ENCODE assay signal across 18 cellular contexts in genomic region chr17:77526728-77527355, GRCh38.
DNase-seq lines count a peak whose midpoint lies in the region; ATAC-seq, FAIRE-seq and TF ChIP-seq lines count a peak whose summit lies in the region.
"Had no signal": no experiment of that assay in that cellular context is flagged by ENCODE, and none has a peak within 500 bp of the region (broad histone marks: within the 10 kb centered on the region; RNA-seq: fewer than 3 reads in every experiment).

No MANE protein-coding gene starts in this region.

- H3K27ac ChIP-seq in HepG2 (ENCODE audit: extremely low read length, insufficient read depth, low read length): no peak overlapping the region
- H3K27ac ChIP-seq in right lobe of liver: no peak overlapping the region
- H3K27ac ChIP-seq: sigmoid colon had no signal

- H3K36me3 Mint-ChIP-seq in endothelial cell (ENCODE audit: low read depth, unreplicated experiment) (peaks cover 15% of the 10 kb centered on the region), mesothelial cell of epicardium (no peaks in the 10 kb centered on the region)
- H3K36me3 Mint-ChIP-seq in activated CD4-positive, alpha-beta memory T cell treated with anti-CD3 and anti-CD28 coated beads for 36 hours: no peaks in the 10 kb centered on the region

- H3K9ac ChIP-seq in HepG2 (ENCODE audit: insufficient read depth, low read depth, low read length): no peak overlapping the region

- TF ChIP-seq EP300 in HepG2 (IDR thresholded peaks at IDR 0.05; ENCODE audit: low read depth in 2 of 2, low read length in 2 of 2) (no peak), HepG2 (CRISPR knock-in tag; IDR thresholded peaks at IDR 0.05; ENCODE audit: borderline replicate concordance) (no peak)

- POLR2A ChIA-PET in HepG2 (lab: Yijun Ruan, JAX): no interaction called here
- POLR2A ChIA-PET in activated CD4-positive, alpha-beta memory T cell treated with anti-CD3 and anti-CD28 coated beads for 36 hours (lab: Charles Lee): no interaction called here

- no peaks in the 10 kb centered on the region for H3K36me3 ChIP-seq in HepG2 (replicated peaks in 1 of 2; ENCODE audit: control insufficient read depth in 1 of 2, insufficient read depth in 2 of 2, low read length in 2 of 2)
- no peaks in the 10 kb centered on the region for H3K36me3 ChIP-seq in right lobe of liver
- H3K36me3 ChIP-seq: sigmoid colon had no signal

- no peaks in the 10 kb centered on the region for H4K20me1 ChIP-seq in HepG2 (ENCODE audit: insufficient read depth, low read length)

- ATAC-seq in HepG2 (no peak), right lobe of liver (no peak), left cardiac atrium (no peak)
- ATAC-seq: activated T-helper 17 cell treated with anti-CD3 and anti-CD28 coated beads, Interleukin-2, amount 50 U/mL, for 72 hours; Panc1; SK-N-SH treated with all-trans-retinoic acid at 6 μM for 48 hours had no signal

- TF ChIP-seq RAD21 in HepG2 (CRISPR knock-in tag; IDR thresholded peaks at IDR 0.05): no peak

- 55% methylated on average over 17 of the region's 17 CpGs for WGBS in HepG2 (ENCODE audit: low lambda C conversion rate)
- 79% methylated on average over 15 of the region's 17 CpGs for WGBS in right lobe of liver (ENCODE audit: insufficient coverage, low coverage, low lambda C conversion rate, missing lambda C conversion rate)

- H3K27ac Mint-ChIP-seq in endothelial cell (ENCODE audit: unreplicated experiment): no peak overlapping the region
- no peak overlapping the region for H3K27ac Mint-ChIP-seq in mesothelial cell of epicardium
- H3K27ac Mint-ChIP-seq in activated CD4-positive, alpha-beta memory T cell treated with anti-CD3 and anti-CD28 coated beads for 36 hours: no peak overlapping the region
- H3K27ac Mint-ChIP-seq: activated T-helper 17 cell treated with anti-CD3 and anti-CD28 coated beads, Interleukin-2, amount 50 U/mL, for 72 hours had no signal

- peaks cover 8 to 52% of the 10 kb centered on the region in 2 experiments; a peak in 4 of 5 replicates for H3K27me3 ChIP-seq in HepG2 (ENCODE audit: control insufficient read depth in 1 of 2, insufficient read depth in 2 of 2, low read length in 2 of 2)
- H3K27me3 ChIP-seq in right lobe of liver: no peaks in the 10 kb centered on the region

- H3K9me3 Mint-ChIP-seq in endothelial cell (ENCODE audit: unreplicated experiment): no peaks in the 10 kb centered on the region
- no peaks in the 10 kb centered on the region for H3K9me3 Mint-ChIP-seq in mesothelial cell of epicardium
- H3K9me3 Mint-ChIP-seq in activated CD4-positive, alpha-beta memory T cell treated with anti-CD3 and anti-CD28 coated beads for 36 hours: no peaks in the 10 kb centered on the region
- H3K9me3 Mint-ChIP-seq: activated T-helper 17 cell treated with anti-CD3 and anti-CD28 coated beads, Interleukin-2, amount 50 U/mL, for 72 hours had no signal

- FAIRE-seq in HepG2 (lab: Jason Lieb, UNC): no peak

- DNase-seq in HepG2 (ENCODE audit: low spot score) (no peak), right lobe of liver (no peak), NCI-H82 (lab: John Stamatoyannopoulos, UW) (peak; percentile 88), islet precursor cell (peak; percentile 22), endothelial cell (ENCODE audit: low spot score) (no peak), mesothelial cell of epicardium (ENCODE audit: low spot score in 2 of 2, unreplicated experiment in 2 of 2) (no peak), left cardiac atrium (no peak)
- DNase-seq in activated CD4-positive, alpha-beta memory T cell treated with anti-CD3 and anti-CD28 coated beads for 36 hours: no peak
- DNase-seq: activated CD4-positive, alpha-beta T cell treated with anti-CD3 and anti-CD28 coated beads, Interleukin-2, amount 50 U/mL, for 4 hours; Calu3; NCI-H510A treated with DMSO at 0.1 percent for 48 hours; stimulated activated CD4-positive, alpha-beta T cell treated with anti-CD3 and anti-CD28 coated beads, Interleukin-4, amount 100 ng/mL, for 1 hour; trophoblast cell had no signal

- H3K4me1 Mint-ChIP-seq in endothelial cell (ENCODE audit: unreplicated experiment) (no peaks in the 10 kb centered on the region), mesothelial cell of epicardium (peaks cover 4% of the 10 kb centered on the region)
- peaks cover 2% of the 10 kb centered on the region for H3K4me1 Mint-ChIP-seq in activated CD4-positive, alpha-beta memory T cell treated with anti-CD3 and anti-CD28 coated beads for 36 hours (ENCODE audit: low read depth)
- H3K4me1 Mint-ChIP-seq: activated T-helper 17 cell treated with anti-CD3 and anti-CD28 coated beads, Interleukin-2, amount 50 U/mL, for 72 hours had no signal

- H2AFZ ChIP-seq in HepG2 (ENCODE audit: low read length): peak overlapping the region; percentile 65

- TF ChIP-seq CTCF in HepG2 (CRISPR knock-in tag; IDR thresholded peaks at IDR 0.05): no peak
- no peak for TF ChIP-seq CTCF in right lobe of liver (IDR thresholded peaks at IDR 0.05)
- TF ChIP-seq CTCF in endothelial cell (IDR thresholded peaks at IDR 0.05; ENCODE audit: unreplicated experiment): no peak
- no peak for TF ChIP-seq CTCF in mesothelial cell of epicardium (IDR thresholded peaks at IDR 0.05; ENCODE audit: unreplicated experiment)

- in situ Hi-C loops in HepG2 (cut with HindIII; ENCODE audit: extremely low pct_ligation_motif_present, low pct_unique_long_range_greater_than_20kb): no loop called here

- H3K4me2 ChIP-seq in HepG2 (ENCODE audit: low read depth, low read length): peak overlapping the region; percentile 71

- no peaks in the 10 kb centered on the region for H3K79me2 ChIP-seq in HepG2 (ENCODE audit: insufficient read depth, low read length)

- H3K27me3 Mint-ChIP-seq in endothelial cell (ENCODE audit: unreplicated experiment) (peaks cover 10% of the 10 kb centered on the region), mesothelial cell of epicardium (ENCODE audit: low read depth) (peaks cover 58% of the 10 kb centered on the region)
- peaks cover 15% of the 10 kb centered on the region for H3K27me3 Mint-ChIP-seq in activated CD4-positive, alpha-beta memory T cell treated with anti-CD3 and anti-CD28 coated beads for 36 hours

- no TSS peak for BruUV-seq in HepG2 (replicated peaks; lab: Mats Ljungman, UMichigan)

- H3K4me3 Mint-ChIP-seq in endothelial cell (ENCODE audit: unreplicated experiment) (no peak overlapping the region), mesothelial cell of epicardium (no peak overlapping the region)
- H3K4me3 Mint-ChIP-seq in activated CD4-positive, alpha-beta memory T cell treated with anti-CD3 and anti-CD28 coated beads for 36 hours: no peak overlapping the region
- H3K4me3 Mint-ChIP-seq: activated T-helper 17 cell treated with anti-CD3 and anti-CD28 coated beads, Interleukin-2, amount 50 U/mL, for 72 hours had no signal

- 0 out of 6 replicates have a peak overlapping the region, but pooled peaks of 1 of the 3 experiments have one; percentile 3 for H3K4me3 ChIP-seq in HepG2 (replicated peaks in 1 of 3; ENCODE audit: insufficient read depth in 1 of 3, low read depth in 2 of 3, low read length in 3 of 3)
- no peak overlapping the region for H3K4me3 ChIP-seq in right lobe of liver
- H3K4me3 ChIP-seq: lung, sigmoid colon had no signal

- H3K4me1 ChIP-seq in HepG2 (ENCODE audit: insufficient read depth, low read length): peaks cover 24% of the 10 kb centered on the region
- no peaks in the 10 kb centered on the region for H3K4me1 ChIP-seq in right lobe of liver

- H3K9me3 ChIP-seq in HepG2 (ENCODE audit: low read length) (no peaks in the 10 kb centered on the region), right lobe of liver (no peaks in the 10 kb centered on the region)
- H3K9me3 ChIP-seq: sigmoid colon had no signal

- CTCF ChIA-PET in HepG2 (lab: Yijun Ruan, JAX; ENCODE audit: low intra/inter-chr PET ratio, low total read pairs): no interaction called here
- CTCF ChIA-PET in activated CD4-positive, alpha-beta memory T cell treated with anti-CD3 and anti-CD28 coated beads for 36 hours (lab: Charles Lee): no interaction called here

- intact Hi-C loops in HepG2 (cut with micrococcal nuclease; ENCODE audit: unreplicated experiment): no loop called here
- intact Hi-C loops in right lobe of liver (cut with DNase I): no loop called here
- intact Hi-C loops in activated CD4-positive, alpha-beta memory T cell treated with anti-CD3 and anti-CD28 coated beads for 36 hours (cut with micrococcal nuclease): no loop called here
- intact Hi-C loops in left cardiac atrium (cut with DNase I): no loop called here

- no peak for TF ChIP-seq POLR2A in HepG2 (IDR thresholded peaks at IDR 0.05; ENCODE audit: insufficient read depth in 1 of 2, low read depth in 2 of 2, low read length in 2 of 2)
- no peak for TF ChIP-seq POLR2A in right lobe of liver (IDR thresholded peaks at IDR 0.05)

TF ChIP-seq in HepG2, 621 proteins besides CTCF, POLR2A, EP300 and RAD21:
- TF ChIP-seq YY1 (IDR thresholded peaks at IDR 0.05; ENCODE audit: insufficient read depth, insufficient replicate concordance, low read depth, low read length) (peak; percentile 37), KAT8 (CRISPR knock-in tag; IDR thresholded peaks at IDR 0.05) (peak; percentile 61; the same call in 1 of the 2 replicates), ZNF709 (CRISPR knock-in tag; IDR thresholded peaks at IDR 0.05) (no peak)

Comparison
In these comparisons a context has a peak if more than half of its experiments do, and no peak if none do; other contexts are left out.
1. DNase-seq: peak in NCI-H82 (single experiment) and islet precursor cell (single experiment); none in HepG2 (single experiment), right lobe of liver (0 of 3), endothelial cell (single experiment), mesothelial cell of epicardium (0 of 2), activated CD4-positive, alpha-beta memory T cell treated with anti-CD3 and anti-CD28 coated beads for 36 hours (single experiment) and left cardiac atrium (single experiment).